ENCODE assay signal across 1 cellular context in genomic region chr7:70704921-70705346, GRCh38.
A peak's percentile ranks its signal among the peaks of the same experiment; 100 is the strongest.
TF ChIP-seq lines count a peak whose summit lies in the region.

No MANE protein-coding gene starts in this region.

TF ChIP-seq in SK-N-SH, 30 proteins besides CTCF, POLR2A, EP300 and RAD21 (continued from another document):
- TF ChIP-seq, protein P1, sequence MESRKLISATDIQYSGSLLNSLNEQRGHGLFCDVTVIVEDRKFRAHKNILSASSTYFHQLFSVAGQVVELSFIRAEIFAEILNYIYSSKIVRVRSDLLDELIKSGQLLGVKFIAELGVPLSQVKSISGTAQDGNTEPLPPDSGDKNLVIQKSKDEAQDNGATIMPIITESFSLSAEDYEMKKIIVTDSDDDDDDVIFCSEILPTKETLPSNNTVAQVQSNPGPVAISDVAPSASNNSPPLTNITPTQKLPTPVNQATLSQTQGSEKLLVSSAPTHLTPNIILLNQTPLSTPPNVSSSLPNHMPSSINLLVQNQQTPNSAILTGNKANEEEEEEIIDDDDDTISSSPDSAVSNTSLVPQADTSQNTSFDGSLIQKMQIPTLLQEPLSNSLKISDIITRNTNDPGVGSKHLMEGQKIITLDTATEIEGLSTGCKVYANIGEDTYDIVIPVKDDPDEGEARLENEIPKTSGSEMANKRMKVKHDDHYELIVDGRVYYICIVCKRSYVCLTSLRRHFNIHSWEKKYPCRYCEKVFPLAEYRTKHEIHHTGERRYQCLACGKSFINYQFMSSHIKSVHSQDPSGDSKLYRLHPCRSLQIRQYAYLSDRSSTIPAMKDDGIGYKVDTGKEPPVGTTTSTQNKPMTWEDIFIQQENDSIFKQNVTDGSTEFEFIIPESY (IDR thresholded peaks at IDR 0.05; ENCODE audit: borderline replicate concordance, low read depth), result no peak
- TF ChIP-seq FOXJ3 (CRISPR knock-in tag; IDR thresholded peaks at IDR 0.05) (no peak), FOSL2 (IDR thresholded peaks at IDR 0.05; ENCODE audit: borderline replicate concordance, low read depth) (peak; percentile 32; the same call in 1 of the 2 replicates), MXI1 (IDR thresholded peaks at IDR 0.05; ENCODE audit: low read depth, low read length) (no peak), TAF1 (IDR thresholded peaks at IDR 0.05; ENCODE audit: borderline replicate concordance, low read depth, low read length) (no peak), YY1 (IDR thresholded peaks at IDR 0.05; ENCODE audit: low read depth) (no peak), JUND (IDR thresholded peaks at IDR 0.05) (peak; percentile 28; the same call in 1 of the 2 replicates), CHD2 (IDR thresholded peaks at IDR 0.05; ENCODE audit: low read length, partially characterized antibody) (peak; percentile 15)
- TF ChIP-seq, protein P2, sequence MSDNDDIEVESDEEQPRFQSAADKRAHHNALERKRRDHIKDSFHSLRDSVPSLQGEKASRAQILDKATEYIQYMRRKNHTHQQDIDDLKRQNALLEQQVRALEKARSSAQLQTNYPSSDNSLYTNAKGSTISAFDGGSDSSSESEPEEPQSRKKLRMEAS (IDR thresholded peaks at IDR 0.05; ENCODE audit: low read depth), result no peak
- TF ChIP-seq, protein P3, sequence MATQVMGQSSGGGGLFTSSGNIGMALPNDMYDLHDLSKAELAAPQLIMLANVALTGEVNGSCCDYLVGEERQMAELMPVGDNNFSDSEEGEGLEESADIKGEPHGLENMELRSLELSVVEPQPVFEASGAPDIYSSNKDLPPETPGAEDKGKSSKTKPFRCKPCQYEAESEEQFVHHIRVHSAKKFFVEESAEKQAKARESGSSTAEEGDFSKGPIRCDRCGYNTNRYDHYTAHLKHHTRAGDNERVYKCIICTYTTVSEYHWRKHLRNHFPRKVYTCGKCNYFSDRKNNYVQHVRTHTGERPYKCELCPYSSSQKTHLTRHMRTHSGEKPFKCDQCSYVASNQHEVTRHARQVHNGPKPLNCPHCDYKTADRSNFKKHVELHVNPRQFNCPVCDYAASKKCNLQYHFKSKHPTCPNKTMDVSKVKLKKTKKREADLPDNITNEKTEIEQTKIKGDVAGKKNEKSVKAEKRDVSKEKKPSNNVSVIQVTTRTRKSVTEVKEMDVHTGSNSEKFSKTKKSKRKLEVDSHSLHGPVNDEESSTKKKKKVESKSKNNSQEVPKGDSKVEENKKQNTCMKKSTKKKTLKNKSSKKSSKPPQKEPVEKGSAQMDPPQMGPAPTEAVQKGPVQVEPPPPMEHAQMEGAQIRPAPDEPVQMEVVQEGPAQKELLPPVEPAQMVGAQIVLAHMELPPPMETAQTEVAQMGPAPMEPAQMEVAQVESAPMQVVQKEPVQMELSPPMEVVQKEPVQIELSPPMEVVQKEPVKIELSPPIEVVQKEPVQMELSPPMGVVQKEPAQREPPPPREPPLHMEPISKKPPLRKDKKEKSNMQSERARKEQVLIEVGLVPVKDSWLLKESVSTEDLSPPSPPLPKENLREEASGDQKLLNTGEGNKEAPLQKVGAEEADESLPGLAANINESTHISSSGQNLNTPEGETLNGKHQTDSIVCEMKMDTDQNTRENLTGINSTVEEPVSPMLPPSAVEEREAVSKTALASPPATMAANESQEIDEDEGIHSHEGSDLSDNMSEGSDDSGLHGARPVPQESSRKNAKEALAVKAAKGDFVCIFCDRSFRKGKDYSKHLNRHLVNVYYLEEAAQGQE (IDR thresholded peaks at IDR 0.05; ENCODE audit: low read depth, low read length), result no peak
